In the genomic region with DNA sequence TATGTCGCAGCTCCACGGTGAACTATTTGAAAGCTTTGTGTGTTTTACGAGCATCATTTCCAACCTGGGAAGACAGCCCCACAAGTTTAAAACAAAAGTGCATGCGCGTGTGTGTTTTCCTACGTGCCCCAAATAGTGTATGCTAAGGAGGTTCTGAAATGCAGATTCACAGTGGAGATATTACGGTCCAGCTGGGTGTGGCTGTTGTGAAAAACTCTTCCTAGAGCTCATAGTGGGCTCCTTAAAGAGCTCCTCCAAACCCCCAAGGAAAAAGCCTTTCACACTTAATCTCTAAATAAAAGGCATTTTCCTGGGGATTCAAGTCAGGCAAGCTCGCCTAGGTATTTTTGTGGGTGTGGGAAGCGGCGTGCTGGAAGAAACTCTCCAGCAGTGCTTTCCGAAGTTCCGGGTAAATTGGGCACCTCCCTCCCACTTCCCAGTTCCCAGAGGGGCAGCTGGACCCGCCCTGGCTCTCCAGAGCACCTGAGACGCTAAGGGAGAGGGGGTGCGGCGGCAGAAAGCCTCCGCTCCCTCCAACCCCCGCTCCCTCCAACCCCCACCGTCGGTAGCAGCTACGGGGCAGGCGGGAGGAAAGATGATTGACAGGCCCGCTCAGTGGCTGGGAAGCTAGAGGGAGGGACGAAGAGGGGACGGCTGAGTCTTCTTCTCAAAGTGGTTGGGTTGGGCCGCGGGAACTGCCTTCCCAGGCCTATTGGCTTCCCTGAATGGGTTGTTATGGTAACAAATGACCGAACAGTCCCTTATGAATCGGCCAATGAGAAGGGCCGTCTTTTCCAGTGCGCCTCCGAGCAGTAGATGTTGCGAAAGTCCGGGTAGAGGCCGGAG, we compare ENCODE assay signal across 7 cellular contexts. TPM values are rescaled to one million over a fixed set of nuclear protein-coding genes. Genes with fewer than 3 reads are reported as not detected.
DNase-seq lines count a peak whose midpoint lies in the region; ATAC-seq and TF ChIP-seq lines count a peak whose summit lies in the region.

No MANE protein-coding gene starts in this region.

- H3K36me3 Mint-ChIP-seq in progenitor cell of endocrine pancreas (ENCODE audit: insufficient read depth), result peaks cover 7% of the 10 kb centered on the region

- intact Hi-C loops in ascending aorta (cut with DNase I), result loop anchor here (1.0 to 10.0 kb wide), 4 partner anchors 104 to 432 kb away; a partner anchor contains a TSS

- H3K36me3 ChIP-seq in ascending aorta, result no peaks in the 10 kb centered on the region
- peaks cover 4% of the 10 kb centered on the region for H3K36me3 ChIP-seq in right atrium auricular region

- peaks cover 5 to 6% of the 10 kb centered on the region in 2 donors for H3K4me1 ChIP-seq in ascending aorta
- peaks cover 0 to 27% of the 10 kb centered on the region in 2 donors for H3K4me1 ChIP-seq in right atrium auricular region

- H3K9me3 ChIP-seq in ascending aorta (no peaks in the 10 kb centered on the region), right atrium auricular region (no peaks in the 10 kb centered on the region)

- H3K27ac ChIP-seq in ascending aorta, result peak overlapping the region; percentile 89 to 94
- H3K27ac ChIP-seq in right atrium auricular region, result peak overlapping the region; percentile 93 to 96

- H3K4me3 Mint-ChIP-seq in progenitor cell of endocrine pancreas (ENCODE audit: low read depth), result peak overlapping the region; percentile 100

- H3K27me3 Mint-ChIP-seq in progenitor cell of endocrine pancreas, result no peaks in the 10 kb centered on the region

- DNase-seq in GM13977 (ENCODE audit: low spot score), result peak; percentile 22
- DNase-seq in NCI-H1436 treated with DMSO at 0.1 percent for 48 hours (lab: John Stamatoyannopoulos, UW), result peak; percentile 98
- DNase-seq in T follicular helper cell (ENCODE audit: low read depth), result peak; percentile 98
- DNase-seq in ascending aorta (ENCODE audit: low spot score in 2 of 2), result peak; percentile 99 to 100
- peak; percentile 100 for DNase-seq in right atrium auricular region (ENCODE audit: low spot score)
- peak; percentile 93 for DNase-seq in progenitor cell of endocrine pancreas (ENCODE audit: low spot score, unreplicated experiment)

- H3K27me3 ChIP-seq in ascending aorta (no peaks in the 10 kb centered on the region), right atrium auricular region (no peaks in the 10 kb centered on the region)

- TF ChIP-seq CTCF in GM13977 (IDR thresholded peaks at IDR 0.05; ENCODE audit: extremely low read depth, insufficient read depth, missing control alignments), result no peak
- TF ChIP-seq CTCF in ascending aorta (IDR thresholded peaks at IDR 0.05), result no peak
- no peak for TF ChIP-seq CTCF in right atrium auricular region (IDR thresholded peaks at IDR 0.05)
- TF ChIP-seq CTCF in progenitor cell of endocrine pancreas (IDR thresholded peaks at IDR 0.05; ENCODE audit: unreplicated experiment), result no peak

- H3K4me3 ChIP-seq in ascending aorta (peak overlapping the region; percentile 70 to 95), right atrium auricular region (peak overlapping the region; percentile 71 to 82)

- ATAC-seq in HG02852 (IDR thresholded peaks at IDR 0.05; ENCODE audit: unreplicated experiment), result peak; percentile 94

- in situ Hi-C loops in GM13977 (cut with MboI; ENCODE audit: low pct_unique_long_range_greater_than_20kb, low sequenced_read_pairs, unreplicated experiment), result no loop called here

- H3K4me1 Mint-ChIP-seq in progenitor cell of endocrine pancreas (ENCODE audit: low read depth), result peaks cover 27% of the 10 kb centered on the region

- no peaks in the 10 kb centered on the region for H3K9me3 Mint-ChIP-seq in progenitor cell of endocrine pancreas (ENCODE audit: low read depth)

- H3K27ac Mint-ChIP-seq in progenitor cell of endocrine pancreas, result peak overlapping the region; percentile 100

RNA-seq across cellular contexts. Expression of a gene that starts 0.6 kb away (rescaled TPM):
- total RNA-seq in ascending aorta (19.2 TPM), right atrium auricular region (10 to 100 TPM; 26.9 to 30.5 TPM), progenitor cell of endocrine pancreas (65.0 and 69.1 TPM in 2 replicates)

RNA-seq across cellular contexts. Expression of a gene that starts 37.1 kb away (rescaled TPM):
- 25.1 TPM for total RNA-seq in ascending aorta
- total RNA-seq in right atrium auricular region, result 1 to 10 TPM; 7.7 to 8.0 TPM
- 12.1 and 12.7 TPM in 2 replicates for total RNA-seq in progenitor cell of endocrine pancreas

Comparison
In these comparisons a context has a peak if more than half of its experiments do, and no peak if none do; other contexts are left out.
1. Peak in every context shown above with its lines: DNase-seq, ATAC-seq, H3K4me3 ChIP-seq and H3K27ac ChIP-seq.
2. DNase-seq: peak in every context shown above with its lines; median percentile 100 in right atrium auricular region; 100 in ascending aorta; 98 in NCI-H1436 treated with DMSO at 0.1 percent for 48 hours; 98 in T follicular helper cell; 93 in progenitor cell of endocrine pancreas; 22 in GM13977.